In genomic region chr18:49988101-49988500, GRCh38 we compare ENCODE assay signal across 16 cellular contexts.
DNase-seq lines count a peak whose midpoint lies in the region; ATAC-seq and TF ChIP-seq lines count a peak whose summit lies in the region.
"Had no signal": no experiment of that assay in that cellular context is flagged by ENCODE, and none has a peak within 500 bp of the region (broad histone marks: within the 10 kb centered on the region; RNA-seq: fewer than 3 reads in every experiment).

No MANE protein-coding gene starts in this region.

- in situ Hi-C loops in G401 (cut with HindIII; ENCODE audit: low sequenced_read_pairs): no loop called here

- intact Hi-C loops in left ventricle myocardium superior (cut with micrococcal nuclease): no loop called here

- DNase-seq in NCI-H1092 treated with DMSO at 0.1 percent for 48 hours (lab: John Stamatoyannopoulos, UW) (peak; percentile 32), NCI-H1092 (lab: John Stamatoyannopoulos, UW) (no peak), G401 (ENCODE audit: low spot score) (peak; percentile 56), NB4 (ENCODE audit: low read depth) (peak; percentile 22), left ventricle myocardium superior (peak; percentile 37), SW 1271 (lab: John Stamatoyannopoulos, UW) (no peak)
- DNase-seq in NK-92 treated with Interleukin-12 subunit alpha and Interleukin-12 subunit beta, amount 100 ng/mL, for 24 hours (lab: John Stamatoyannopoulos, UW): no peak
- DNase-seq: CD8-positive, alpha-beta memory T cell; DMS53; MM.1S; NCI-H1417 treated with DMSO at 0.1 percent for 48 hours; NCI-H187 treated with DMSO at 0.1 percent for 48 hours; NCI-H510A; SJCRH30 had no signal

- no peak overlapping the region for H3K4me3 ChIP-seq in NB4 (ENCODE audit: low read depth, low read length)
- H3K4me3 ChIP-seq: HAP-1, SJCRH30 had no signal

- TF ChIP-seq POLR2A in NB4 (IDR thresholded peaks at IDR 0.05; ENCODE audit: extremely low read depth, insufficient read length): no peak

- ATAC-seq in left ventricle myocardium superior: peak; percentile 73
- ATAC-seq: Panc1 had no signal

- TF ChIP-seq CTCF in NB4 (IDR thresholded peaks at IDR 0.05; ENCODE audit: low read depth, low read length): no peak

Comparison
In these comparisons a context has a peak if more than half of its experiments do, and no peak if none do; other contexts are left out.
1. DNase-seq: peak in NCI-H1092 treated with DMSO at 0.1 percent for 48 hours (single experiment), G401 (single experiment), NB4 (single experiment) and left ventricle myocardium superior (single experiment); none in NCI-H1092 (single experiment), NK-92 treated with Interleukin-12 subunit alpha and Interleukin-12 subunit beta, amount 100 ng/mL, for 24 hours (single experiment) and SW 1271 (0 of 2).